ENCODE assay signal across 26 cellular contexts in genomic region chr7:134359787-134360432, GRCh38.
"Had no signal": no experiment of that assay in that cellular context is flagged by ENCODE, and none has a peak within 500 bp of the region (broad histone marks: within the 10 kb centered on the region; RNA-seq: fewer than 3 reads in every experiment).

No MANE protein-coding gene starts in this region.

- ATAC-seq: activated CD8-positive, alpha-beta T cell treated with anti-CD3 and anti-CD28 coated beads, Interleukin-2, amount 10 ng/mL, durations not matched to agents 7 days and 5 days had no signal

- H3K4me2 ChIP-seq: SK-N-SH had no signal

- H3K27ac Mint-ChIP-seq: activated CD8-positive, alpha-beta T cell treated with anti-CD3 and anti-CD28 coated beads, Interleukin-2, amount 10 ng/mL, durations not matched to agents 7 days and 5 days; activated naive CD8-positive, alpha-beta T cell treated with anti-CD3 and anti-CD28 coated beads, Interleukin-2, amount 10 ng/mL, durations not matched to agents 7 days and 5 days had no signal

- H3K27me3 ChIP-seq: adrenal gland, breast epithelium, Peyer's patch, SJCRH30 had no signal

- H3K9ac ChIP-seq: SK-N-SH had no signal

- H3K9me3 ChIP-seq: adrenal gland, breast epithelium, Peyer's patch, SJCRH30, SK-N-SH had no signal

- H3K4me3 ChIP-seq: adrenal gland, breast epithelium, Peyer's patch, SJCRH30 had no signal

- H3K4me1 ChIP-seq: adrenal gland, breast epithelium had no signal

- H3K36me3 Mint-ChIP-seq: activated naive CD8-positive, alpha-beta T cell treated with anti-CD3 and anti-CD28 coated beads, Interleukin-2, amount 10 ng/mL, durations not matched to agents 7 days and 5 days had no signal

- H3K27ac ChIP-seq: adrenal gland, breast epithelium, Peyer's patch, RWPE1, SJCRH30 had no signal

- H3K9me3 Mint-ChIP-seq: activated naive CD8-positive, alpha-beta T cell treated with anti-CD3 and anti-CD28 coated beads, Interleukin-2, amount 10 ng/mL, durations not matched to agents 7 days and 5 days had no signal

- H3K36me3 ChIP-seq: adrenal gland, breast epithelium, Peyer's patch, SJCRH30 had no signal

- DNase-seq: activated CD4-positive, alpha-beta T cell treated with anti-CD3 and anti-CD28 coated beads for 48 hours; activated CD4-positive, alpha-beta T cell treated with anti-CD3 and anti-CD28 coated beads, Interleukin-2, amount 50 U/mL, for 4 hours; activated CD4-positive, CD25-positive, alpha-beta regulatory T cell treated with anti-CD3 and anti-CD28 coated beads, Interleukin-2, amount 50 U/mL, for 72 hours; activated CD8-positive, alpha-beta memory T cell treated with anti-CD3 and anti-CD28 coated beads, Interleukin-2, amount 50 U/mL, for 48 hours; activated CD8-positive, alpha-beta T cell treated with anti-CD3 and anti-CD28 coated beads, Interleukin-2, amount 10 ng/mL, durations not matched to agents 7 days and 5 days; activated naive CD4-positive, alpha-beta T cell treated with anti-CD3 and anti-CD28 coated beads, Interleukin-2, amount 50 U/mL, for 16 hours; activated naive CD8-positive, alpha-beta T cell treated with anti-CD3 and anti-CD28 coated beads, Interleukin-2, amount 10 ng/mL, durations not matched to agents 7 days and 5 days; activated T-cell treated with anti-CD3 and anti-CD28 coated beads, Interleukin-2, amount 50 U/mL, for 1 hour; anterior cingulate cortex; caudate nucleus; Karpas-422; MM.1S; NCI-H1105; NCI-H1436; NCI-H187; NCI-H2081; NCI-H510A treated with DMSO at 0.1 percent for 48 hours; NCI-H748 treated with DMSO at 0.1 percent for 48 hours; Peyer's patch; Right ventricle myocardium superior; SJCRH30; SK-N-SH; T-helper 1 cell had no signal

- H3K4me3 Mint-ChIP-seq: activated CD8-positive, alpha-beta T cell treated with anti-CD3 and anti-CD28 coated beads, Interleukin-2, amount 10 ng/mL, durations not matched to agents 7 days and 5 days; activated naive CD8-positive, alpha-beta T cell treated with anti-CD3 and anti-CD28 coated beads, Interleukin-2, amount 10 ng/mL, durations not matched to agents 7 days and 5 days had no signal
